ENCODE assay signal across 8 cellular contexts in genomic region chr5:31736127-31736526, GRCh38.
"Had no signal": no experiment of that assay in that cellular context is flagged by ENCODE, and none has a peak within 500 bp of the region (broad histone marks: within the 10 kb centered on the region; RNA-seq: fewer than 3 reads in every experiment).

No MANE protein-coding gene starts in this region.

- H3K4me3 ChIP-seq: K562 had no signal

- H3K4me1 Mint-ChIP-seq: IgD-negative memory B cell had no signal

- H3K36me3 Mint-ChIP-seq: IgD-negative memory B cell had no signal

- H3K4me3 Mint-ChIP-seq: IgD-negative memory B cell had no signal

- ATAC-seq: HepG2, K562 had no signal

- H3K27ac Mint-ChIP-seq: IgD-negative memory B cell had no signal

- H3K27me3 Mint-ChIP-seq: IgD-negative memory B cell had no signal

- H3K27ac ChIP-seq: HL-60 had no signal

- FAIRE-seq: HepG2, HTR-8/SVneo, K562 had no signal

- DNase-seq: IMR-90, KBM-7, KG1 had no signal
